ENCODE assay signal across 8 cellular contexts in the genomic region with DNA sequence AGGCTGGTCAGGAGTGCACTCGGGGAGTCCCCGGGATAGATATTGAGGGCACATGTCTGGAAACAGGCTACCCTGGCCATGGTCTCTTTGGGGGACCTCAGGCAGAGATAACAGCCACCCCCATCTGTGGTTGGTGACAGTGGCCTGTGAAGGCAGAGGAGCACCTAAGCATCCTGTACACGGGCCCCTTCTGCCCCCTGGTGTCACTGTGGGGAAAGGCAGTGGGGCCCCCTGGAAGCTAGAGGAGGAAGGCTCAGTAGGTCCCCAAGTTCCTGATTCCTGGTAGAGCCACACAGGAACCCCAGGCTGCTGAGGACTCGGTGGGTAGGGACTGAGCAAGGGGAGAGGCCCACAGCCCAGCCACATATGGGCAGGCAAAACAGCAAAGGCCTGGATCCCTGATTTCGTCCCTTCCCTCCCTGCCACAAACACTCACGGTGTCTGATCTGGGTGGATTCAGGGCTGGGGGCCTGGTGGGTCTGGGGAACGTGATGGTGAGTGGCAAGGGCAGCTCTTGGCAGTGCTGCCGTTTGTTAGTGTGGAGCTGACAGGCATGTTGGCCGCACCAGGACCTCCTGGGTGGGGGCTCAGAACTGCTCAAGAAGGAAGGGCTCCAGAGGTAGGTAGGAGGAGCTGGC. TPM values are rescaled to one million over a fixed set of nuclear protein-coding genes. Genes with fewer than 3 reads are reported as not detected.
DNase-seq lines count a peak whose midpoint lies in the region; ATAC-seq and TF ChIP-seq lines count a peak whose summit lies in the region.

No MANE protein-coding gene starts in this region.

- no peak for TF ChIP-seq POLR2A in ovary (IDR thresholded peaks at IDR 0.05)

- intact Hi-C loops in mammary epithelial cell (cut with micrococcal nuclease) (loop anchor here (1.0 to 5.0 kb wide), 4 partner anchors 88 to 417 kb away; no protein-coding TSS in a partner anchor), lower lobe of right lung (cut with DNase I) (no loop called here), ovary (cut with DNase I) (no loop called here)

- H3K36me3 ChIP-seq in WERI-Rb-1 (peaks cover 85% of the 10 kb centered on the region), mammary epithelial cell (ENCODE audit: insufficient read depth, low read length) (peaks cover under 1% of the 10 kb centered on the region), lower lobe of right lung (peaks cover 97% of the 10 kb centered on the region), ovary (no peaks in the 10 kb centered on the region)

- no peak overlapping the region for H3K27ac ChIP-seq in WERI-Rb-1
- H3K27ac ChIP-seq in mammary epithelial cell (ENCODE audit: insufficient read depth, low read depth, low read length) = no peak overlapping the region
- H3K27ac ChIP-seq in lower lobe of right lung = no peak overlapping the region
- H3K27ac ChIP-seq in ovary = no peak overlapping the region

- H3K9me3 ChIP-seq in WERI-Rb-1 (ENCODE audit: severe bottlenecking) (no peaks in the 10 kb centered on the region), mammary epithelial cell (replicated peaks; ENCODE audit: insufficient read depth, low read length) (no peaks in the 10 kb centered on the region), lower lobe of right lung (no peaks in the 10 kb centered on the region), ovary (no peaks in the 10 kb centered on the region)

- H2AFZ ChIP-seq in mammary epithelial cell (ENCODE audit: low read depth, low read length) = no peak overlapping the region

- H3K79me2 ChIP-seq in mammary epithelial cell (ENCODE audit: insufficient read depth, low read length) = no peaks in the 10 kb centered on the region

- WGBS in mammary epithelial cell (ENCODE audit: low coverage, missing lambda C conversion rate) = 63% methylated on average over 5 of the region's 9 CpGs
- 71 to 80% (median 76%) methylated on average over 9 of the region's 9 CpGs for WGBS in ovary, 3 donors

- TF ChIP-seq CTCF in WERI-Rb-1 (IDR thresholded peaks at IDR 0.05; ENCODE audit: low read depth, low read length) = peak; percentile 83
- peak; percentile 76 to 87 for TF ChIP-seq CTCF in mammary epithelial cell (conservative IDR thresholded peaks at IDR 0.05 in 1 of 2, IDR thresholded peaks at IDR 0.05 in 1 of 2; ENCODE audit: extremely low read depth in 1 of 2, insufficient read depth in 1 of 2, low read depth in 1 of 2, low read length in 2 of 2)
- peak; percentile 66 for TF ChIP-seq CTCF in lower lobe of right lung (IDR thresholded peaks at IDR 0.05)
- no peak for TF ChIP-seq CTCF in ovary (IDR thresholded peaks at IDR 0.05)

- peaks cover 1% of the 10 kb centered on the region for H3K4me1 ChIP-seq in mammary epithelial cell (ENCODE audit: insufficient read depth, low read length)
- no peaks in the 10 kb centered on the region for H3K4me1 ChIP-seq in lower lobe of right lung
- H3K4me1 ChIP-seq in ovary (ENCODE audit: insufficient read depth) = no peaks in the 10 kb centered on the region

- peak; percentile 57 to 67 for ATAC-seq in lower lobe of right lung

- no peak for TF ChIP-seq EP300 in ovary (IDR thresholded peaks at IDR 0.05)

- dilution Hi-C loops in mammary epithelial cell (cut with HindIII; ENCODE audit: low sequenced_read_pairs) = no loop called here

- H3K4me3 ChIP-seq in WERI-Rb-1 (ENCODE audit: low read depth, low read length) (no peak overlapping the region), mammary epithelial cell (replicated peaks in 1 of 3; ENCODE audit: insufficient read depth in 1 of 3, low read depth in 2 of 3, low read length in 3 of 3) (no peak overlapping the region), lower lobe of right lung (no peak overlapping the region), ovary (no peak overlapping the region)

- BruUV-seq in mammary epithelial cell (replicated peaks; lab: Mats Ljungman, UMichigan) = no TSS peak

- DNase-seq in G401 (ENCODE audit: low spot score) (peak; percentile 18), HT-29 (ENCODE audit: low spot score) (peak; percentile 42), WERI-Rb-1 (peak; percentile 41), mammary epithelial cell (no peak), lower lobe of right lung (no peak), ovary (no peak)
- DNase-seq in stimulated activated CD8-positive, alpha-beta memory T cell treated with anti-CD3 and anti-CD28 coated beads, Interleukin-15, amount 100 ng/mL, for 48 hours (ENCODE audit: low read depth in 2 of 2) = peak; percentile 45 to 58
- DNase-seq in NK-92 treated with Interleukin-12 subunit alpha and Interleukin-12 subunit beta, amount 100 ng/mL, for 24 hours (lab: John Stamatoyannopoulos, UW) = no peak

- no peak overlapping the region for H3K9ac ChIP-seq in mammary epithelial cell (ENCODE audit: insufficient read depth, low read length)

- CTCF ChIA-PET in mammary epithelial cell (lab: Charles Lee; ENCODE audit: low non-redundant PET) = interaction anchor here (0.6 kb wide), 1 partner anchor 14 kb away, joined by 3 read pairs; the partner anchor contains the start of gene CXCR6

- in situ Hi-C loops in G401 (cut with HindIII; ENCODE audit: low sequenced_read_pairs) = no loop called here
- in situ Hi-C loops in mammary epithelial cell (cut with MboI; ENCODE audit: low sequenced_read_pairs in 2 of 2) = loop anchor here (10.0 to 25.0 kb wide), 2 partner anchors 164 to 283 kb away; partner anchors contain the start of gene CCR1 (in 1 of the 2)

- H3K27me3 ChIP-seq in WERI-Rb-1 (ENCODE audit: insufficient read depth, low read depth, severe bottlenecking) = no peaks in the 10 kb centered on the region
- H3K27me3 ChIP-seq in mammary epithelial cell (ENCODE audit: insufficient read depth, low read length) = no peaks in the 10 kb centered on the region
- H3K27me3 ChIP-seq in lower lobe of right lung (ENCODE audit: low read depth) = no peaks in the 10 kb centered on the region
- H3K27me3 ChIP-seq in ovary = no peaks in the 10 kb centered on the region

- no peaks in the 10 kb centered on the region for H4K20me1 ChIP-seq in mammary epithelial cell (ENCODE audit: insufficient read depth, low read length)

- H3K4me2 ChIP-seq in mammary epithelial cell (ENCODE audit: insufficient read depth, low read depth, low read length) = no peak overlapping the region

RNA-seq across cellular contexts. Expression of gene CXCR6, which starts 14.1 kb away (rescaled TPM):
- 0.27 TPM in 1 of 2 replicates, not detected in the other for total RNA-seq in G401 (2014; rRNA removed; shearing (Covaris generic))
- total RNA-seq in HT-29 (2014; rRNA removed; shearing (Covaris generic)) = not detected in 2 replicates
- total RNA-seq in mammary epithelial cell (not detected), lower lobe of right lung (4.3 TPM), ovary (1 to 10 TPM in 1 of 7 donors, under 1 TPM in 6; 0.20 to 2.3 (median 0.55) TPM)
- polyA plus RNA-seq in mammary epithelial cell (not detected), ovary (1 to 10 TPM in 1 of 2 donors, under 1 TPM in 1; 0.41 to 3.5 TPM)
- not detected for polyA minus RNA-seq in mammary epithelial cell

RNA-seq across cellular contexts. Expression of gene CCR9, which starts 42.8 kb away (rescaled TPM):
- total RNA-seq in G401 (2014; rRNA removed; shearing (Covaris generic)) = not detected in 2 replicates
- not detected in 2 replicates for total RNA-seq in HT-29 (2014; rRNA removed; shearing (Covaris generic))
- not detected for total RNA-seq in mammary epithelial cell
- polyA plus RNA-seq in mammary epithelial cell = not detected
- polyA minus RNA-seq in mammary epithelial cell = not detected
- total RNA-seq in lower lobe of right lung = not detected
- total RNA-seq in ovary = under 1 TPM in 3 of 7 donors, not detected in 4; 0.08 to 0.24 (median 0.10) TPM
- polyA plus RNA-seq in ovary = under 1 TPM in 1 of 2 donors, not detected in 1; 0.05 TPM

Comparison
In these comparisons a context has a peak if more than half of its experiments do, and no peak if none do; other contexts are left out.
1. DNase-seq: peak in G401 (single experiment), HT-29 (single experiment), WERI-Rb-1 (single experiment) and stimulated activated CD8-positive, alpha-beta memory T cell treated with anti-CD3 and anti-CD28 coated beads, Interleukin-15, amount 100 ng/mL, for 48 hours (2 of 2); none in mammary epithelial cell (single experiment), lower lobe of right lung (single experiment), NK-92 treated with Interleukin-12 subunit alpha and Interleukin-12 subunit beta, amount 100 ng/mL, for 24 hours (single experiment) and ovary (0 of 5).
2. CTCF ChIP-seq: peak in WERI-Rb-1 (single experiment), mammary epithelial cell (2 of 2) and lower lobe of right lung (single experiment); none in ovary (0 of 3).